ENCODE assay signal across 17 cellular contexts in genomic region chr1:156551866-156552265, GRCh38. TPM values are rescaled to one million over a fixed set of nuclear protein-coding genes. Genes with fewer than 3 reads are reported as not detected.
DNase-seq lines count a peak whose midpoint lies in the region; ATAC-seq and TF ChIP-seq lines count a peak whose summit lies in the region.
"Had no signal": no experiment of that assay in that cellular context is flagged by ENCODE, and none has a peak within 500 bp of the region (broad histone marks: within the 10 kb centered on the region; RNA-seq: fewer than 3 reads in every experiment).

No MANE protein-coding gene starts in this region.

- no TSS peak for BruUV-seq in OCI-LY7 (replicated peaks; lab: Mats Ljungman, UMichigan)

- H3K4me3 ChIP-seq in GM23248, result no peak overlapping the region
- H3K4me3 ChIP-seq in OCI-LY7 (ENCODE audit: low read depth, low read length, poor library complexity, severe bottlenecking), result no peak overlapping the region
- no peak overlapping the region for H3K4me3 ChIP-seq in foreskin fibroblast (ENCODE audit: low read depth in 1 of 2, low read length in 2 of 2)
- H3K4me3 ChIP-seq in psoas muscle, result no peak overlapping the region
- H3K4me3 ChIP-seq: upper lobe of left lung had no signal

- H3K27ac ChIP-seq in GM23248, result no peak overlapping the region
- H3K27ac ChIP-seq in OCI-LY7 (ENCODE audit: low read depth, low read length, poor library complexity, severe bottlenecking), result peak overlapping the region; percentile 39
- no peak overlapping the region for H3K27ac ChIP-seq in psoas muscle
- H3K27ac ChIP-seq: upper lobe of left lung had no signal

- H3F3A ChIP-seq in GM23248 (ENCODE audit: insufficient read depth), result no peaks in the 10 kb centered on the region

- H3K79me2 ChIP-seq in GM23248 (ENCODE audit: insufficient read depth) (no peaks in the 10 kb centered on the region), OCI-LY7 (ENCODE audit: insufficient read depth, low read depth, low read length) (no peaks in the 10 kb centered on the region)

- H3K9me3 ChIP-seq in GM23248 (ENCODE audit: low read depth) (no peaks in the 10 kb centered on the region), OCI-LY7 (ENCODE audit: low read length) (no peaks in the 10 kb centered on the region), psoas muscle (no peaks in the 10 kb centered on the region)
- H3K9me3 ChIP-seq: upper lobe of left lung had no signal

- H3K27me3 ChIP-seq in GM23248 (replicated peaks; ENCODE audit: insufficient read depth) (no peaks in the 10 kb centered on the region), psoas muscle (ENCODE audit: insufficient read depth in 3 of 3, low read length in 2 of 3) (no peaks in the 10 kb centered on the region)
- H3K27me3 ChIP-seq: upper lobe of left lung had no signal

- in situ Hi-C loops in ACHN (cut with HindIII; ENCODE audit: low pct_ligation_motif_present, low pct_unique_long_range_greater_than_20kb, low sequenced_read_pairs) (no loop called here), GM23248 (cut with MboI) (no loop called here)

- H2AFZ ChIP-seq in GM23248 (no peak overlapping the region), OCI-LY7 (ENCODE audit: low read length) (no peak overlapping the region)

- H3K4me1 ChIP-seq in GM23248 (ENCODE audit: insufficient read depth) (peaks cover 11% of the 10 kb centered on the region), OCI-LY7 (ENCODE audit: insufficient read depth, low read length, poor library complexity, severe bottlenecking) (peaks cover 32% of the 10 kb centered on the region), psoas muscle (peaks cover 10% of the 10 kb centered on the region)
- H3K4me1 ChIP-seq: upper lobe of left lung had no signal

- H3K4me2 ChIP-seq in GM23248 (ENCODE audit: unreplicated experiment), result no peak overlapping the region
- no peak overlapping the region for H3K4me2 ChIP-seq in OCI-LY7 (ENCODE audit: low read length)

- H3K36me3 ChIP-seq in GM23248 (ENCODE audit: low read depth), result no peaks in the 10 kb centered on the region
- H3K36me3 ChIP-seq in OCI-LY7 (ENCODE audit: insufficient read depth, low read length), result peaks cover 29% of the 10 kb centered on the region
- H3K36me3 ChIP-seq in psoas muscle (ENCODE audit: insufficient read depth in 1 of 2, low read depth in 1 of 2), result no peaks in the 10 kb centered on the region
- H3K36me3 ChIP-seq: upper lobe of left lung had no signal

- WGBS in GM23248 (ENCODE audit: low coverage in 1 of 2, low lambda C conversion rate in 2 of 2, missing lambda C conversion rate in 2 of 2), 2 experiments, result 41 to 50% methylated on average over 6 of the region's 6 CpGs
- WGBS in psoas muscle, 3 donors, result 92 to 95% (median 92%) methylated on average over 6 of the region's 6 CpGs

- ATAC-seq in psoas muscle, result no peak
- ATAC-seq in HG03139 (IDR thresholded peaks at IDR 0.05; ENCODE audit: unreplicated experiment), result no peak
- no peak for ATAC-seq in activated CD4-positive, CD25-positive, alpha-beta regulatory T cell treated with anti-CD3 and anti-CD28 coated beads, Interleukin-2, amount 50 U/mL, for 24 hours

- CTCF ChIA-PET in OCI-LY7 (lab: Charles Lee; ENCODE audit: unreplicated experiment), result interaction anchor here (0.7 kb wide), 1 partner anchor 68 kb away, joined by 3 read pairs; no protein-coding TSS in a partner anchor

- DNase-seq in ACHN (peak; percentile 73), GM23248 (peak; percentile 66), OCI-LY7 (ENCODE audit: low spot score) (no peak), foreskin fibroblast (peak; percentile 82 to 85), psoas muscle (no peak), hippocampal formation (lab: John Stamatoyannopoulos, UW) (no peak)
- DNase-seq: activated CD4-positive, alpha-beta T cell treated with anti-CD3 and anti-CD28 coated beads for 48 hours; activated T-cell treated with anti-CD3 and anti-CD28 coated beads, Interleukin-2, amount 50 U/mL, for 48 hours; C1 segment of cervical spinal cord; effector CD4-positive, alpha-beta T cell; foreskin melanocyte; H7; T-helper 2 cell; upper lobe of left lung had no signal

- intact Hi-C loops in OCI-LY7 (cut with micrococcal nuclease; ENCODE audit: unreplicated experiment), result no loop called here
- intact Hi-C loops in psoas muscle (cut with DNase I), result no loop called here

- H3K9ac ChIP-seq in GM23248, result no peak overlapping the region

- POLR2A ChIA-PET in OCI-LY7 (lab: Charles Lee), result interaction anchor here (0.5 to 2.7 kb wide), 11 partner anchors 14 to 99 kb away, joined by 3 to 10 read pairs (median 3); partner anchors contain the start of genes MEF2D and NAXE

- H4K20me1 ChIP-seq in GM23248 (ENCODE audit: insufficient read depth) (no peaks in the 10 kb centered on the region), OCI-LY7 (ENCODE audit: insufficient read depth, low read length) (no peaks in the 10 kb centered on the region)

- no peak for TF ChIP-seq CTCF in OCI-LY7 (conservative IDR thresholded peaks at IDR 0.05; ENCODE audit: low read length)
- no peak for TF ChIP-seq CTCF in foreskin fibroblast (IDR thresholded peaks at IDR 0.05; ENCODE audit: low read depth, low read length)
- TF ChIP-seq CTCF in psoas muscle (IDR thresholded peaks at IDR 0.05), result no peak

- H3K9me2 ChIP-seq in GM23248 (ENCODE audit: insufficient read depth), result no peaks in the 10 kb centered on the region
- H3K9me2 ChIP-seq in OCI-LY7 (ENCODE audit: insufficient read depth, low read length), result no peaks in the 10 kb centered on the region

RNA-seq across cellular contexts. Expression of gene IQGAP3, which starts 20.5 kb away (rescaled TPM):
- total RNA-seq in GM23248 (2014; rRNA removed; shearing (Covaris generic)), result 12.5 and 14.7 TPM in 2 replicates
- polyA plus RNA-seq in GM23248 (2016; fragmentation: Nextera tagmentation; extraction: Ambion mirVana) (5.5 and 5.6 TPM in 2 replicates), psoas muscle (under 1 TPM; 0.01 to 0.17 (median 0.04) TPM)
- 22.4 and 26.1 TPM in 2 replicates for total RNA-seq in OCI-LY7 (2014; rRNA removed; shearing (Covaris generic))
- total RNA-seq in OCI-LY7 (2022) (28.7 and 37.1 TPM in 2 replicates), psoas muscle (under 1 TPM; 0.07 to 0.24 (median 0.16) TPM)

RNA-seq across cellular contexts. Expression of gene TTC24, which starts 27.7 kb away (rescaled TPM):
- total RNA-seq in GM23248 (2014; rRNA removed; shearing (Covaris generic)), result not detected in 2 replicates
- not detected in 2 replicates for polyA plus RNA-seq in GM23248 (2016; fragmentation: Nextera tagmentation; extraction: Ambion mirVana)
- 2.8 and 3.6 TPM in 2 replicates for total RNA-seq in OCI-LY7 (2014; rRNA removed; shearing (Covaris generic))
- 11.9 and 12.4 TPM in 2 replicates for total RNA-seq in OCI-LY7 (2022)
- under 1 TPM in 1 of 4 donors, not detected in 3; 0.69 TPM for total RNA-seq in psoas muscle
- polyA plus RNA-seq in psoas muscle, result under 1 TPM in 2 of 3 donors, not detected in 1; 0.12 to 0.13 TPM
- total RNA-seq: progenitor cell of endocrine pancreas had no signal

RNA-seq across cellular contexts. Expression of gene NAXE, which starts 39.7 kb away (rescaled TPM):
- total RNA-seq in GM23248 (2014; rRNA removed; shearing (Covaris generic)), result 51.2 and 68.7 TPM in 2 replicates
- polyA plus RNA-seq in GM23248 (2016; fragmentation: Nextera tagmentation; extraction: Ambion mirVana) (86.2 and 87.4 TPM in 2 replicates), psoas muscle (10 to 100 TPM; 62.6 to 74.4 (median 67.5) TPM)
- total RNA-seq in OCI-LY7 (2014; rRNA removed; shearing (Covaris generic)), result 71.6 and 81.5 TPM in 2 replicates
- total RNA-seq in OCI-LY7 (2022) (56.1 and 61.1 TPM in 2 replicates), psoas muscle (10 to 100 TPM; 44.3 to 77.5 (median 70.8) TPM)

RNA-seq across cellular contexts. Expression of gene GPATCH4, which starts 49.4 kb away (rescaled TPM):
- 9.5 and 12.5 TPM in 2 replicates for total RNA-seq in GM23248 (2014; rRNA removed; shearing (Covaris generic))
- polyA plus RNA-seq in GM23248 (2016; fragmentation: Nextera tagmentation; extraction: Ambion mirVana) (43.0 and 46.6 TPM in 2 replicates), psoas muscle (100 to 1,000 TPM in 2 of 3 donors, 10 to 100 TPM in 1; 55.0 to 110 (median 103) TPM)
- total RNA-seq in OCI-LY7 (2014; rRNA removed; shearing (Covaris generic)), result 33.3 and 40.9 TPM in 2 replicates
- total RNA-seq in OCI-LY7 (2022) (38.5 and 51.6 TPM in 2 replicates), psoas muscle (10 to 100 TPM; 30.6 to 77.5 (median 69.6) TPM)

RNA-seq across cellular contexts. Expression of gene MEF2D, which starts 51.3 kb away (rescaled TPM):
- total RNA-seq in GM23248 (2014; rRNA removed; shearing (Covaris generic)), result 22.3 and 23.6 TPM in 2 replicates
- 32.1 and 34.1 TPM in 2 replicates for polyA plus RNA-seq in GM23248 (2016; fragmentation: Nextera tagmentation; extraction: Ambion mirVana)
- 23.4 and 42.7 TPM in 2 replicates for total RNA-seq in OCI-LY7 (2014; rRNA removed; shearing (Covaris generic))
- 92.3 and 101 TPM in 2 replicates for total RNA-seq in OCI-LY7 (2022)
- 100 to 1,000 TPM; 126 to 258 (median 188) TPM for total RNA-seq in psoas muscle
- 10 to 100 TPM; 43.1 to 65.3 (median 58.4) TPM for polyA plus RNA-seq in psoas muscle

Comparison
In these comparisons a context has a peak if more than half of its experiments do, and no peak if none do; other contexts are left out.
1. DNase-seq: peak in ACHN (single experiment), GM23248 (single experiment) and foreskin fibroblast (2 of 2); none in OCI-LY7 (single experiment), psoas muscle (0 of 2) and hippocampal formation (0 of 2).
2. RNA of gene IQGAP3, which starts 20.5 kb away (total RNA-seq): 22.4 to 37.1 TPM in OCI-LY7 and 12.5 to 14.7 TPM in GM23248; 0.07 to 0.24 TPM in psoas muscle; every median in the first group is over 10 times any median in the second.